ENCODE assay signal across 24 cellular contexts in genomic region chr2:67641709-67642397, GRCh38.
DNase-seq lines count a peak whose midpoint lies in the region; ATAC-seq, FAIRE-seq and TF ChIP-seq lines count a peak whose summit lies in the region.
"Had no signal": no experiment of that assay in that cellular context is flagged by ENCODE, and none has a peak within 500 bp of the region (broad histone marks: within the 10 kb centered on the region; RNA-seq: fewer than 3 reads in every experiment).

No MANE protein-coding gene starts in this region.

- CTCF ChIA-PET in HEK293 (lab: Yijun Ruan, JAX): interaction anchor here (0.6 kb wide), 1 partner anchor 21 kb away, joined by 3 read pairs; no protein-coding TSS in a partner anchor

- H3K9me3 ChIP-seq in HEK293 (ENCODE audit: control insufficient read depth, insufficient read depth, low read depth, low read length) (no peaks in the 10 kb centered on the region), body of pancreas (peaks cover 0 to 3% (median 0%) of the 10 kb centered on the region in 3 donors), right lobe of liver (no peaks in the 10 kb centered on the region)
- H3K9me3 ChIP-seq: BE2C, colonic mucosa, SJCRH30 had no signal

- H3K27me3 ChIP-seq in body of pancreas (no peaks in the 10 kb centered on the region), right lobe of liver (no peaks in the 10 kb centered on the region)
- H3K27me3 ChIP-seq: BE2C, colonic mucosa had no signal

- H3K4me1 ChIP-seq in HEK293 (ENCODE audit: control insufficient read depth, insufficient read depth, low read length) (peaks cover 14% of the 10 kb centered on the region; the same call in 1 of the 2 replicates), body of pancreas (peaks cover 6% of the 10 kb centered on the region), right lobe of liver (no peaks in the 10 kb centered on the region)
- H3K4me1 ChIP-seq: BE2C, colonic mucosa, SJCRH30 had no signal

- FAIRE-seq in islet of Langerhans (lab: Jason Lieb, UNC): peak; percentile 27
- FAIRE-seq: frontal cortex, GM19239, urothelium cell line had no signal

- DNase-seq in DMS 273 (lab: John Stamatoyannopoulos, UW; ENCODE audit: unreplicated experiment) (peak; percentile 9), DMS 273 treated with DMSO at 0.1 percent for 48 hours (lab: John Stamatoyannopoulos, UW) (no peak), body of pancreas (no peak), HUDEP-2 (lab: John Stamatoyannopoulos, UW; ENCODE audit: unreplicated experiment in 76 of 76) (no peak), AG08396 (ENCODE audit: low spot score) (no peak), right lobe of liver (no peak)
- DNase-seq: activated CD4-positive, alpha-beta memory T cell treated with anti-CD3 and anti-CD28 coated beads for 36 hours; activated naive CD4-positive, alpha-beta T cell treated with Interleukin-2 at 50 U/mL for 16 hours; BE2C; colonic mucosa; COR-L47; GM23248; NCI-H1694 treated with DMSO at 0.1 percent for 48 hours; stimulated activated CD4-positive, alpha-beta T cell treated with anti-CD3 and anti-CD28 coated beads, Interleukin-12 subunit alpha, Interleukin-12 subunit beta, amount 100 ng/mL, for 4 hours; stimulated activated CD8-positive, alpha-beta memory T cell treated with anti-CD3 and anti-CD28 coated beads, Interleukin-4, amount 100 ng/mL, for 48 hours had no signal

- TF ChIP-seq CTCF in HEK293 (tag by site-specific recombination; IDR thresholded peaks at IDR 0.05): no peak
- no peak for TF ChIP-seq CTCF in body of pancreas (IDR thresholded peaks at IDR 0.05)
- no peak for TF ChIP-seq CTCF in right lobe of liver (IDR thresholded peaks at IDR 0.05)

- POLR2A ChIA-PET in HEK293 (lab: Yijun Ruan, JAX): no interaction called here

- H3K36me3 ChIP-seq in HEK293 (ENCODE audit: control insufficient read depth in 2 of 2, insufficient read depth in 1 of 2, low read length in 2 of 2) (no peaks in the 10 kb centered on the region), body of pancreas (replicated peaks in 1 of 2; ENCODE audit: insufficient read depth in 1 of 2, low read depth in 2 of 2) (no peaks in the 10 kb centered on the region), right lobe of liver (no peaks in the 10 kb centered on the region)
- H3K36me3 ChIP-seq: BE2C, colonic mucosa had no signal

- no peak for TF ChIP-seq POLR2A in body of pancreas (IDR thresholded peaks at IDR 0.05)
- no peak for TF ChIP-seq POLR2A in right lobe of liver (IDR thresholded peaks at IDR 0.05)

- H3K27ac ChIP-seq in HEK293 (ENCODE audit: extremely low read depth, low read depth, low read length) (no peak overlapping the region; the same call in 1 of the 2 replicates), body of pancreas (no peak overlapping the region), right lobe of liver (no peak overlapping the region)
- H3K27ac ChIP-seq: 22Rv1, colonic mucosa, GM23248, SJCRH30 had no signal

- ATAC-seq in body of pancreas (peak; percentile 48), right lobe of liver (no peak)
- ATAC-seq: left lobe of liver, WTC11 had no signal

- intact Hi-C loops in body of pancreas (cut with DNase I) (no loop called here), right lobe of liver (cut with DNase I) (no loop called here)

- 18 to 20% methylated on average over 5 of the region's 5 CpGs for WGBS in body of pancreas, 2 donors
- 8% methylated on average over 5 of the region's 5 CpGs for WGBS in right lobe of liver (ENCODE audit: insufficient coverage, low coverage, low lambda C conversion rate, missing lambda C conversion rate)

- H3K4me3 ChIP-seq in HEK293 (ENCODE audit: low read depth, low read length) (no peak overlapping the region), body of pancreas (no peak overlapping the region), right lobe of liver (no peak overlapping the region)
- H3K4me3 ChIP-seq: colonic mucosa, GM23248, SJCRH30 had no signal

TF ChIP-seq in HEK293, 187 proteins besides CTCF, POLR2A, EP300 and RAD21 (continues in another document):
- TF ChIP-seq ZNF510 (tag by site-specific recombination; IDR thresholded peaks at IDR 0.05; ENCODE audit: insufficient replicate concordance) (no peak), ZNF239 (tag by site-specific recombination; IDR thresholded peaks at IDR 0.05) (no peak), ZSCAN23 (tag by site-specific recombination; IDR thresholded peaks at IDR 0.05) (no peak), TCF7L2 (IDR thresholded peaks at IDR 0.05; ENCODE audit: borderline replicate concordance, low read depth, low read length) (no peak), FEZF1 (tag by site-specific recombination; IDR thresholded peaks at IDR 0.05) (peak; percentile 83), PATZ1 (tag by site-specific recombination; IDR thresholded peaks at IDR 0.05) (no peak), ZNF175 (tag by site-specific recombination; IDR thresholded peaks at IDR 0.05) (no peak), ZNF391 (tag by site-specific recombination; IDR thresholded peaks at IDR 0.05; ENCODE audit: borderline replicate concordance, low read depth) (no peak), ZNF600 (tag by site-specific recombination; IDR thresholded peaks at IDR 0.05) (0 out of 2 replicates have a peak, but pooled peaks have one; percentile 46), ZNF580 (tag by site-specific recombination; IDR thresholded peaks at IDR 0.05) (no peak), ZNF133 (tag by site-specific recombination; IDR thresholded peaks at IDR 0.05) (no peak), PRDM1 (tag by site-specific recombination; IDR thresholded peaks at IDR 0.05) (0 out of 2 replicates have a peak, but pooled peaks have one; percentile 12), ZFP37 (tag by site-specific recombination; IDR thresholded peaks at IDR 0.05) (no peak), KLF9 (tag by site-specific recombination; IDR thresholded peaks at IDR 0.05; ENCODE audit: low read depth) (no peak), GLIS1 (tag by site-specific recombination; IDR thresholded peaks at IDR 0.05) (no peak), ZEB2 (tag by site-specific recombination; IDR thresholded peaks at IDR 0.05) (no peak), ZNF660 (tag by site-specific recombination; IDR thresholded peaks at IDR 0.05) (0 out of 2 replicates have a peak, but pooled peaks have one; percentile 26), ZNF629 (tag by site-specific recombination; IDR thresholded peaks at IDR 0.05) (no peak), ZNF747 (tag by site-specific recombination; IDR thresholded peaks at IDR 0.05) (no peak), ZNF658 (tag by site-specific recombination; IDR thresholded peaks at IDR 0.05) (no peak), ZNF548 (tag by site-specific recombination; IDR thresholded peaks at IDR 0.05) (no peak), ZNF23 (tag by site-specific recombination; IDR thresholded peaks at IDR 0.05; ENCODE audit: borderline replicate concordance) (no peak), EGR2 (tag by site-specific recombination; IDR thresholded peaks at IDR 0.05; ENCODE audit: low read depth) (no peak), ZNF223 (tag by site-specific recombination; IDR thresholded peaks at IDR 0.05) (no peak), MZF1 (tag by site-specific recombination; IDR thresholded peaks at IDR 0.05; ENCODE audit: borderline replicate concordance) (no peak), ZBTB17 (tag by site-specific recombination; IDR thresholded peaks at IDR 0.05) (no peak), BCL6B (tag by site-specific recombination; IDR thresholded peaks at IDR 0.05) (no peak), SCRT1 (tag by site-specific recombination; IDR thresholded peaks at IDR 0.05; ENCODE audit: borderline replicate concordance) (peak; percentile 34; the same call in 1 of the 2 replicates), TRIM28 (IDR thresholded peaks at IDR 0.05; ENCODE audit: borderline replicate concordance, low read length) (no peak), BCL11B (tag by site-specific recombination; IDR thresholded peaks at IDR 0.05; ENCODE audit: low read depth) (no peak), ZNF335 (tag by site-specific recombination; conservative IDR thresholded peaks at IDR 0.05) (no peak)
